1 cellular context compared by ENCODE assay signal in genomic region chr15:99312228-99312627, GRCh38.
TF ChIP-seq lines count a peak whose summit lies in the region.

No MANE protein-coding gene starts in this region.

TF ChIP-seq in K562, 482 proteins besides CTCF, POLR2A, EP300 and RAD21 (continued from another document and continues in another):
- TF ChIP-seq ZBTB40 (IDR thresholded peaks at IDR 0.05) (no peak), ZBTB40 (CRISPR knock-in tag; IDR thresholded peaks at IDR 0.05) (no peak), SMAD2 (IDR thresholded peaks at IDR 0.05; ENCODE audit: low read depth, low read length) (no peak), MCM2 (IDR thresholded peaks at IDR 0.05; ENCODE audit: low read depth) (no peak), RUNX1 (IDR thresholded peaks at IDR 0.05; ENCODE audit: low read depth) (no peak), ZHX1 (conservative IDR thresholded peaks at IDR 0.05; ENCODE audit: low read length) (no peak), SMARCA4 (IDR thresholded peaks at IDR 0.05) (peak; percentile 62; the same call in 1 of the 2 replicates), GTF2A2 (tag; IDR thresholded peaks at IDR 0.05) (no peak), FOXA1 (IDR thresholded peaks at IDR 0.05; ENCODE audit: borderline replicate concordance) (no peak), MTA2 (IDR thresholded peaks at IDR 0.05; ENCODE audit: low read depth) (peak; percentile 69), PRDM10 (IDR thresholded peaks at IDR 0.05; ENCODE audit: partially characterized antibody) (no peak), ZNF778 (CRISPR knock-in tag; IDR thresholded peaks at IDR 0.05) (no peak), IRF9 (tag; IDR thresholded peaks at IDR 0.05) (no peak), KAT8 (IDR thresholded peaks at IDR 0.05; ENCODE audit: low read depth) (no peak), ZKSCAN3 (CRISPR knock-in tag; IDR thresholded peaks at IDR 0.05) (no peak), OTX1 (CRISPR knock-in tag; IDR thresholded peaks at IDR 0.05) (no peak), PPARD (CRISPR knock-in tag; IDR thresholded peaks at IDR 0.05) (no peak), NFE2L1 (tag; IDR thresholded peaks at IDR 0.05; ENCODE audit: borderline replicate concordance, low read depth) (no peak), ZNF551 (CRISPR knock-in tag; IDR thresholded peaks at IDR 0.05) (no peak), RBM25 (IDR thresholded peaks at IDR 0.05; ENCODE audit: low read depth, low read length, severe bottlenecking) (no peak), ZBTB11 (CRISPR knock-in tag; IDR thresholded peaks at IDR 0.05) (peak in 1 of 3 experiments; percentile 58; a peak in 2 of 6 replicates), VEZF1 (CRISPR knock-in tag; IDR thresholded peaks at IDR 0.05) (no peak), CEBPZ (IDR thresholded peaks at IDR 0.05; ENCODE audit: borderline replicate concordance, low read depth, low read length) (no peak), HDAC8 (tag; IDR thresholded peaks at IDR 0.05) (no peak), HDAC2 (IDR thresholded peaks at IDR 0.05) (no peak), DMBX1 (CRISPR knock-in tag; IDR thresholded peaks at IDR 0.05; ENCODE audit: borderline replicate concordance) (no peak), ZNF696 (CRISPR knock-in tag; conservative IDR thresholded peaks at IDR 0.05) (no peak), ATF1 (CRISPR knock-in tag; IDR thresholded peaks at IDR 0.05) (no peak), ATF1 (tag; IDR thresholded peaks at IDR 0.05) (no peak), PTRF (tag; IDR thresholded peaks at IDR 0.05) (no peak), PML (IDR thresholded peaks at IDR 0.05; ENCODE audit: low read length) (0 out of 2 replicates have a peak, but pooled peaks have one; percentile 32)
